In the genomic region with DNA sequence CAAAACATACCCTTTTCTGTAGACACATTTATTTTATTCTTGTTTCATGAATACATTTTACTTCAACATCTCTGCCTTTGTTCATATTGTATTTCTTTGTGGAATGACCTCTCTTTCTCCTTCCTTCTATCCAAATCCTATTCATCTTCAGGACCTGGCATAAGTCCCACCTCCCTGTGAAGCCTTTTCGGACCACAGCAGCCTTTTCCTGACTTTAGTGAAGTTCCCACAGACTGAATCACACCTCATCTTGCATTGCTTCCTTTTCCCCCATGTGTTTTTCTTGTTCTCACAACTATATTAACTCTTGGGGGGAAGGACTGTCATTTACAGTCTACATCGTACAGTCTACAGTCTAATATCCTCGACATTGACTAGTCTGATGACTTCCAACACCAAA, we compare ENCODE assay signal across 30 cellular contexts.
"Had no signal": no experiment of that assay in that cellular context is flagged by ENCODE, and none has a peak within 500 bp of the region (broad histone marks: within the 10 kb centered on the region; RNA-seq: fewer than 3 reads in every experiment).

No MANE protein-coding gene starts in this region.

- H3K27me3 Mint-ChIP-seq: activated CD4-positive, alpha-beta memory T cell treated with anti-CD3 and anti-CD28 coated beads, Interleukin-2, amount 10 ng/mL, durations not matched to agents 7 days and 5 days; activated CD4-positive, alpha-beta T cell treated with anti-CD3 and anti-CD28 coated beads for 36 hours; activated naive CD4-positive, alpha-beta T cell treated with anti-CD3 and anti-CD28 coated beads, Interleukin-2, amount 50 U/mL, for 24 hours; activated naive CD8-positive, alpha-beta T cell treated with anti-CD3 and anti-CD28 coated beads for 36 hours; activated naive CD8-positive, alpha-beta T cell treated with anti-CD3 and anti-CD28 coated beads, Interleukin-2, amount 50 U/mL, for 24 hours had no signal

- H3K9me3 ChIP-seq: adrenal gland, body of pancreas, colonic mucosa, esophagus muscularis mucosa, gastrocnemius medialis, heart left ventricle had no signal

- H3K4me3 ChIP-seq: adrenal gland, body of pancreas, colonic mucosa, esophagus muscularis mucosa, gastrocnemius medialis, heart left ventricle had no signal

- ATAC-seq: activated CD4-positive, alpha-beta T cell treated with anti-CD3 and anti-CD28 coated beads for 36 hours; activated naive CD8-positive, alpha-beta T cell treated with anti-CD3 and anti-CD28 coated beads, Interleukin-2, amount 50 U/mL, for 24 hours; activated T-cell treated with anti-CD3 and anti-CD28 coated beads, Interleukin-2, amount 50 U/mL, for 4 hours; body of pancreas; foreskin keratinocyte; gastrocnemius medialis; heart left ventricle had no signal

- H3K4me3 Mint-ChIP-seq: activated CD4-positive, alpha-beta memory T cell treated with anti-CD3 and anti-CD28 coated beads, Interleukin-2, amount 10 ng/mL, durations not matched to agents 7 days and 5 days; activated CD4-positive, alpha-beta T cell treated with anti-CD3 and anti-CD28 coated beads for 36 hours; activated CD4-positive, alpha-beta T cell treated with anti-CD3 and anti-CD28 coated beads, Interleukin-2, amount 10 ng/mL, durations not matched to agents 7 days and 5 days; activated naive CD4-positive, alpha-beta T cell treated with anti-CD3 and anti-CD28 coated beads for 36 hours; activated naive CD4-positive, alpha-beta T cell treated with anti-CD3 and anti-CD28 coated beads, Interleukin-2, amount 50 U/mL, for 24 hours; activated naive CD8-positive, alpha-beta T cell treated with anti-CD3 and anti-CD28 coated beads for 36 hours; activated naive CD8-positive, alpha-beta T cell treated with anti-CD3 and anti-CD28 coated beads, Interleukin-2, amount 50 U/mL, for 24 hours; activated T-cell treated with anti-CD3 and anti-CD28 coated beads, Interleukin-2, amount 50 U/mL, for 4 hours; activated T-helper 1 cell treated with anti-CD3 and anti-CD28 coated beads, Interleukin-12 subunit alpha, Interleukin-12 subunit beta, Interleukin-2, Interleukin-4 antibody, amounts not matched to agents 30 ng/mL and 10 ng/mL and 1 ng/mL, durations not matched to agents 14 hours and 24 hours and 36 hours had no signal

- DNase-seq: activated CD4-positive, alpha-beta memory T cell treated with anti-CD3 and anti-CD28 coated beads, Interleukin-2, amount 10 ng/mL, durations not matched to agents 7 days and 5 days; activated CD4-positive, alpha-beta T cell treated with anti-CD3 and anti-CD28 coated beads for 36 hours; activated CD4-positive, alpha-beta T cell treated with anti-CD3 and anti-CD28 coated beads, Interleukin-2, amount 10 ng/mL, durations not matched to agents 7 days and 5 days; activated CD4-positive, alpha-beta T cell treated with anti-CD3 and anti-CD28 coated beads, Interleukin-2, amount 50 U/mL, for 4 hours; activated CD4-positive, CD25-positive, alpha-beta regulatory T cell; activated CD4-positive, CD25-positive, alpha-beta regulatory T cell treated with anti-CD3 and anti-CD28 coated beads, Interleukin-2, amount 50 U/mL, for 72 hours; activated CD8-positive, alpha-beta memory T cell treated with anti-CD3 and anti-CD28 coated beads, Interleukin-2, amount 50 U/mL, for 48 hours; activated effector memory CD4-positive, alpha-beta T cell treated with anti-CD3 and anti-CD28 coated beads, Interleukin-2, amount 50 U/mL, for 16 hours; activated naive CD4-positive, alpha-beta T cell treated with anti-CD3 and anti-CD28 coated beads for 36 hours; activated naive CD8-positive, alpha-beta T cell treated with anti-CD3 and anti-CD28 coated beads for 36 hours; activated naive CD8-positive, alpha-beta T cell treated with anti-CD3 and anti-CD28 coated beads, Interleukin-2, amount 50 U/mL, for 24 hours; activated T-cell treated with anti-CD3 and anti-CD28 coated beads for 4 hours; activated T-cell treated with anti-CD3 and anti-CD28 coated beads, Interleukin-2, amount 50 U/mL, for 4 hours; adrenal gland; amygdala; aorta; body of pancreas; central memory CD4-positive, alpha-beta T cell; cerebellar nuclear complex; colonic mucosa; effector CD8-positive, alpha-beta T cell; foreskin keratinocyte; gastrocnemius medialis; glutamatergic neuron; heart left ventricle; T-helper 2 cell had no signal

- H3K9me3 Mint-ChIP-seq: activated CD4-positive, alpha-beta T cell treated with anti-CD3 and anti-CD28 coated beads, Interleukin-2, amount 10 ng/mL, durations not matched to agents 7 days and 5 days; activated naive CD4-positive, alpha-beta T cell treated with anti-CD3 and anti-CD28 coated beads for 36 hours; activated naive CD4-positive, alpha-beta T cell treated with anti-CD3 and anti-CD28 coated beads, Interleukin-2, amount 50 U/mL, for 24 hours; activated naive CD8-positive, alpha-beta T cell treated with anti-CD3 and anti-CD28 coated beads, Interleukin-2, amount 50 U/mL, for 24 hours; activated T-cell treated with anti-CD3 and anti-CD28 coated beads, Interleukin-2, amount 50 U/mL, for 4 hours; activated T-helper 1 cell treated with anti-CD3 and anti-CD28 coated beads, Interleukin-12 subunit alpha, Interleukin-12 subunit beta, Interleukin-2, Interleukin-4 antibody, amounts not matched to agents 30 ng/mL and 10 ng/mL and 1 ng/mL, durations not matched to agents 14 hours and 24 hours and 36 hours; activated T-helper 2 cell treated with anti-CD3 and anti-CD28 coated beads, Interferon-gamma antibody, Interleukin-2, Interleukin-4, amounts not matched to agents 10 μg/mL and 5 μg/mL and 100 μg/mL, durations not matched to agents 14 hours and 24 hours and 36 hours had no signal

- H3K4me1 ChIP-seq: colonic mucosa had no signal

- H3K36me3 ChIP-seq: adrenal gland, colonic mucosa, esophagus muscularis mucosa, gastrocnemius medialis, heart left ventricle had no signal

- H3K27me3 ChIP-seq: adrenal gland, body of pancreas, colonic mucosa, esophagus muscularis mucosa, foreskin keratinocyte, gastrocnemius medialis, heart left ventricle had no signal

- H3K27ac Mint-ChIP-seq: activated CD4-positive, alpha-beta memory T cell treated with anti-CD3 and anti-CD28 coated beads, Interleukin-2, amount 10 ng/mL, durations not matched to agents 7 days and 5 days; activated CD4-positive, alpha-beta T cell treated with anti-CD3 and anti-CD28 coated beads for 36 hours; activated CD4-positive, alpha-beta T cell treated with anti-CD3 and anti-CD28 coated beads, Interleukin-2, amount 10 ng/mL, durations not matched to agents 7 days and 5 days; activated naive CD4-positive, alpha-beta T cell treated with anti-CD3 and anti-CD28 coated beads for 36 hours; activated naive CD4-positive, alpha-beta T cell treated with anti-CD3 and anti-CD28 coated beads, Interleukin-2, amount 50 U/mL, for 24 hours; activated naive CD8-positive, alpha-beta T cell treated with anti-CD3 and anti-CD28 coated beads for 36 hours; activated naive CD8-positive, alpha-beta T cell treated with anti-CD3 and anti-CD28 coated beads, Interleukin-2, amount 50 U/mL, for 24 hours; activated T-helper 1 cell treated with anti-CD3 and anti-CD28 coated beads, Interleukin-12 subunit alpha, Interleukin-12 subunit beta, Interleukin-2, Interleukin-4 antibody, amounts not matched to agents 30 ng/mL and 10 ng/mL and 1 ng/mL, durations not matched to agents 14 hours and 24 hours and 36 hours; activated T-helper 2 cell treated with anti-CD3 and anti-CD28 coated beads, Interferon-gamma antibody, Interleukin-2, Interleukin-4, amounts not matched to agents 10 μg/mL and 5 μg/mL and 100 μg/mL, durations not matched to agents 14 hours and 24 hours and 36 hours had no signal
